Comparison of ENCODE assay signal across 8 cellular contexts in the genomic region with DNA sequence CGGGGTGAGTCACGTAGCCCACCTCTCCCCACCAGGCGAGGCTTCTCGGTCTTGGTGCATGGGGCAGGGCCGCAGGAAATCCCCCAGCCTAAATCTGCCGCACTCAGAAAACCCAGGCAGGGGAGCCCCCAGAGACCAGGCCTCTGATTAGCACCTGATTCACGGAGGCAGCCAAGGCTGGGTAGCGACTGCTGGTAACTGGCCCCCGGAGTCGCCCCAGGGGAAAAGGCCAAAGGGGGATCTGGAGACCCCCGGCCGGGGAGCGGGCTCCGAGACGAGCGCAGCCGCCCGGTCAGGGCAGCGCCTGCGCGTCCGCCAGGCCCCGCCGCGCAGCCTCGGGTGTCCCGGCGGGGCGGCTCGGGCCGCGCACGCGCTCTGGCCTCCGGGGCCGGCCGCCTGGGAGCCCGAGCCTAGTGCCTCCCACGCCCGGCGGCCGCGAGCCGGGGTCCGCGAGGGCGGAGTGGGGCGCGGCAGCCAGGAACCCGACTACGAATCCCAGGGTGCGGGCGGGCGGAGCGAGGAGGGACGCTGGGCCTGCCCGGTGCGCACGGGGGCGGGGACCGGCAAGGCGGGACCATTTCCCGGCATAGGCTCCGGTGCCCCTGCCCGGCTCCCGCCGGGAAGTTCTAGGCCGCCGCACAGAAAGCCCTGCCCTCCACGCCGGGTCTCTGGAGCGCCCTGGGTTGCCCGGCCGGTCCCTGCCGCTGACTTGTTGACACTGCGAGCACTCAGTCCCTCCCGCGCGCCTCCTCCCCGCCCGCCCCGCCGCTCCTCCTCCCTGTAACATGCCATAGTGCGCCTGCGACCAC.
DNase-seq lines count a peak whose midpoint lies in the region; ATAC-seq lines count a peak whose summit lies in the region.

A gene with protein sequence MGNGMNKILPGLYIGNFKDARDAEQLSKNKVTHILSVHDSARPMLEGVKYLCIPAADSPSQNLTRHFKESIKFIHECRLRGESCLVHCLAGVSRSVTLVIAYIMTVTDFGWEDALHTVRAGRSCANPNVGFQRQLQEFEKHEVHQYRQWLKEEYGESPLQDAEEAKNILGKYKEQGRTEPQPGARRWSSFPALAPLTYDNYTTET (plus strand): TSS at position 791 of the 809 bp plus-strand sequence. CDS start 53 bp downstream, outside the sequence.

- H3K27me3 Mint-ChIP-seq in central memory CD8-positive, alpha-beta T cell = no peaks in the 10 kb centered on the region

- ATAC-seq in GM19023 (IDR thresholded peaks at IDR 0.05; ENCODE audit: unreplicated experiment) (peak; percentile 49), HG03159 (IDR thresholded peaks at IDR 0.05; ENCODE audit: unreplicated experiment) (peak; percentile 44)
- peak; percentile 60 for ATAC-seq in central memory CD8-positive, alpha-beta T cell (replicated peaks; ENCODE audit: extremely low read depth, poor library complexity, severe bottlenecking)

- H3K4me3 Mint-ChIP-seq in central memory CD8-positive, alpha-beta T cell = peak within 1 kb of the TSS; percentile 90

- peaks cover 26% of the 10 kb centered on the region for H3K36me3 Mint-ChIP-seq in central memory CD8-positive, alpha-beta T cell (ENCODE audit: insufficient read depth)

- H3K27ac Mint-ChIP-seq in central memory CD8-positive, alpha-beta T cell (ENCODE audit: low read depth) = peak within 1 kb of the TSS; percentile 90

- H3K4me1 Mint-ChIP-seq in central memory CD8-positive, alpha-beta T cell = peaks cover 41% of the 10 kb centered on the region

- peak within 1 kb of the TSS; percentile 98 for H3K27ac ChIP-seq in layer of hippocampus (ENCODE audit: low read depth, low read length)

- H3K9me3 Mint-ChIP-seq in central memory CD8-positive, alpha-beta T cell = no peaks in the 10 kb centered on the region

- no peaks in the 10 kb centered on the region for H3K27me3 ChIP-seq in layer of hippocampus (ENCODE audit: control insufficient read depth, insufficient read depth, low read length)

- DNase-seq in T-helper 9 cell = peak; percentile 70
- peak; percentile 57 to 76 for DNase-seq in central memory CD8-positive, alpha-beta T cell (ENCODE audit: low spot score in 2 of 2)
- peak; percentile 80 for DNase-seq in stimulated activated CD4-positive, alpha-beta T cell treated with anti-CD3 and anti-CD28 coated beads, Interleukin-1b, Interleukin-23, amount 100 ng/mL, for 48 hours
- no peak for DNase-seq in MV-4-11 (lab: John Stamatoyannopoulos, UW)
- DNase-seq in NCI-H345 (lab: John Stamatoyannopoulos, UW) = no peak

Comparison
In these comparisons a context has a peak if more than half of its experiments do, and no peak if none do; other contexts are left out.
1. DNase-seq: peak in T-helper 9 cell (single experiment), central memory CD8-positive, alpha-beta T cell (2 of 2) and stimulated activated CD4-positive, alpha-beta T cell treated with anti-CD3 and anti-CD28 coated beads, Interleukin-1b, Interleukin-23, amount 100 ng/mL, for 48 hours (single experiment); none in MV-4-11 (single experiment) and NCI-H345 (single experiment).
2. Peak in every context shown above with its lines, with median percentiles within 50 percentile points of each other: ATAC-seq.